ENCODE assay signal across 1 cellular context in genomic region chr2:216768908-216769401, GRCh38.
A peak's percentile ranks its signal among the peaks of the same experiment; 100 is the strongest.
TF ChIP-seq lines count a peak whose summit lies in the region.

No MANE protein-coding gene starts in this region.

TF ChIP-seq in K562, 482 proteins besides CTCF, POLR2A, EP300 and RAD21 (continued from another document):
- TF ChIP-seq THRB (CRISPR knock-in tag; conservative IDR thresholded peaks at IDR 0.05) (no peak), HDAC1 (IDR thresholded peaks at IDR 0.05) (no peak), LEF1 (IDR thresholded peaks at IDR 0.05) (peak; percentile 56; the same call in 1 of the 2 replicates), ZNF121 (CRISPR knock-in tag; conservative IDR thresholded peaks at IDR 0.05) (no peak), HLTF (IDR thresholded peaks at IDR 0.05) (no peak), ZKSCAN3 (CRISPR knock-in tag; IDR thresholded peaks at IDR 0.05) (no peak), CBFA2T2 (conservative IDR thresholded peaks at IDR 0.05) (peak; percentile 59), TBL1XR1 (IDR thresholded peaks at IDR 0.05; ENCODE audit: low read length in 2 of 2) (no peak), MCM2 (IDR thresholded peaks at IDR 0.05; ENCODE audit: low read depth) (no peak), ARNT (IDR thresholded peaks at IDR 0.05) (no peak), ZNF3 (CRISPR knock-in tag; IDR thresholded peaks at IDR 0.05) (no peak), ARID2 (IDR thresholded peaks at IDR 0.05) (no peak), CREM (IDR thresholded peaks at IDR 0.05; ENCODE audit: low read depth) (no peak), MTA2 (IDR thresholded peaks at IDR 0.05; ENCODE audit: low read depth) (peak; percentile 32; the same call in 1 of the 2 replicates), ZNF644 (tag; IDR thresholded peaks at IDR 0.05; ENCODE audit: low read depth) (no peak), KDM2B (CRISPR knock-in tag; IDR thresholded peaks at IDR 0.05) (no peak), YY1 (IDR thresholded peaks at IDR 0.05; ENCODE audit: borderline replicate concordance in 1 of 3, control insufficient read depth in 1 of 3, extremely low read depth in 1 of 3, insufficient read depth in 3 of 3, insufficient read length in 1 of 3, insufficient replicate concordance in 2 of 3, low read depth in 1 of 3, low read length in 2 of 3) (no peak), MEIS2 (IDR thresholded peaks at IDR 0.05; ENCODE audit: partially characterized antibody) (peak; percentile 19), CBFA2T3 (IDR thresholded peaks at IDR 0.05) (peak; percentile 76), GABPA (tag; conservative IDR thresholded peaks at IDR 0.05; ENCODE audit: low read depth) (no peak), ZNF717 (CRISPR knock-in tag; IDR thresholded peaks at IDR 0.05) (no peak), ZFP1 (CRISPR knock-in tag; IDR thresholded peaks at IDR 0.05) (no peak), PHB (CRISPR knock-in tag; IDR thresholded peaks at IDR 0.05) (no peak)
